Comparison of ENCODE assay signal across 8 cellular contexts in the genomic region with DNA sequence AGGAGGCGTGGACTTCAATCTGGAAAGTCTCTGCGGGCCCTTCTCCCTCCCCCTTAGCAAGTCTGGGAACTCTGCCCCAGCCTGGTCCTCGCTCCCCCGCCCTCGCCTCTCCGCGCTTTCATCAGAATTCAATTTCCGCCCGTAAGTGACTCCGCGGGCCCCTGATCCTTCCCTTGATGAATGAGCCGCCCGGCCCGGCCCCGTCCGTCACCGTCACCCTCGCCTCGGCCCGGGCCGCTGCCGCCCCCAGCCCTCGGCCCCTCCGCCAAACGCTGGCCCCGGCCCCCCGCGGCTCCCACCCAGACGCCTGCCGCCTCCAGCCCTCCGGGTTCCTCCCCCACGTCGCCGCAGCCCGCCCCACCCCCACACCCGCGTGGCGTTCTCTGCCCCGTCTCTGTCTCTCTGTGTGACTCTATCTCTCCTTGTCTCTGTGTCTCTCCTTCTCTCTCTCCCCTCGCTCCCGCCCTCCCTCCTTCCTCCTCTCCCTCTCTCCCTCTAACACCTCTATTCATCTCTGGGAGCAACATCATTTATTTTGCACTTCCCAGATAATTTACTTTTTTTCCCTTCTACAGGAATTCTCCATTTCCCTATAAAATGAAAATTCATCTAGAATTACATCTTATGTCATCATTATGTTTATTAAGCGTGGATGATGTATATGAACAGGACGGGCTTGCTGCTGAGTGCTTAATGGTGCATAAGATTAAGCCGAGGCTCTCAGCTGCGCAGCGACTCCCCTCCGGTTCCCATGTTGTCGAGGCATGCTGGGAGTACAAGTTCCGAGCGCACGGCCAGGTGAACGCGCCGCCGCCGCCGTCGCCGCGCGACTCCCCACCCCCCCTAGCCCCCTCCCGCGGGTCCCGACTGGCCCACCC.
DNase-seq lines count a peak whose midpoint lies in the region; ATAC-seq and TF ChIP-seq lines count a peak whose summit lies in the region.

No MANE protein-coding gene starts in this region.

- no peak for ATAC-seq in GM19397 (IDR thresholded peaks at IDR 0.05; ENCODE audit: unreplicated experiment)
- no peak for ATAC-seq in HG03439 (IDR thresholded peaks at IDR 0.05; ENCODE audit: unreplicated experiment)
- ATAC-seq in HG03135 (IDR thresholded peaks at IDR 0.05; ENCODE audit: unreplicated experiment), result no peak

- H3K4me2 ChIP-seq in Karpas-422 (ENCODE audit: low read depth, low read length, poor library complexity, severe bottlenecking), result no peak overlapping the region

- H3K9me3 ChIP-seq in mesodermal cell (ENCODE audit: control insufficient read depth, low read length) (no peaks in the 10 kb centered on the region), Karpas-422 (ENCODE audit: low read length) (no peaks in the 10 kb centered on the region)

- H3K9ac ChIP-seq in Karpas-422 (ENCODE audit: low read length), result no peak overlapping the region

- no peak for TF ChIP-seq EP300 in Ishikawa (IDR thresholded peaks at IDR 0.05; ENCODE audit: borderline replicate concordance)

- no peak overlapping the region for H2AFZ ChIP-seq in Karpas-422 (ENCODE audit: low read length)

- no peaks in the 10 kb centered on the region for H3K79me2 ChIP-seq in Karpas-422 (ENCODE audit: low read length)

- POLR2A ChIA-PET in BJ (lab: Charles Lee), result no interaction called here

- H3K4me1 ChIP-seq in mesodermal cell (ENCODE audit: control insufficient read depth, insufficient read depth, low read length, poor library complexity, severe bottlenecking), result peaks cover 11% of the 10 kb centered on the region
- H3K4me1 ChIP-seq in Karpas-422 (ENCODE audit: low read length), result no peaks in the 10 kb centered on the region

- TF ChIP-seq CTCF in BJ (IDR thresholded peaks at IDR 0.05; ENCODE audit: insufficient read depth, low read depth, low read length), result no peak

- no peaks in the 10 kb centered on the region for H4K20me1 ChIP-seq in Karpas-422 (ENCODE audit: insufficient read depth, low read depth, low read length)

- no peak for TF ChIP-seq RAD21 in Ishikawa (IDR thresholded peaks at IDR 0.05; ENCODE audit: low read depth)

- H3K27me3 ChIP-seq in BJ (ENCODE audit: control insufficient read depth, insufficient read depth, low read length) (peaks cover 52% of the 10 kb centered on the region), Karpas-422 (ENCODE audit: low read length) (no peaks in the 10 kb centered on the region)

- DNase-seq in BJ (ENCODE audit: low read depth), result no peak
- DNase-seq in activated T-helper 9 cell treated with anti-CD3 and anti-CD28 coated beads, Interleukin-2, amount 50 U/mL, for 16 hours (ENCODE audit: low read depth), result peak; percentile 8
- DNase-seq in Karpas-422, result no peak

- H3K36me3 ChIP-seq in BJ (ENCODE audit: control insufficient read depth, insufficient read depth, low read length) (no peaks in the 10 kb centered on the region), mesodermal cell (ENCODE audit: control insufficient read depth, insufficient read depth, low read length) (no peaks in the 10 kb centered on the region), Karpas-422 (ENCODE audit: insufficient read depth, low read length) (no peaks in the 10 kb centered on the region)

- 0 out of 2 replicates have a peak overlapping the region, but pooled peaks have one; percentile 11 for H3K4me3 ChIP-seq in BJ (ENCODE audit: low read depth, low read length)
- H3K4me3 ChIP-seq in mesodermal cell (ENCODE audit: extremely low read depth, insufficient read depth, low read length, poor library complexity, severe bottlenecking), result peak overlapping the region; percentile 36
- H3K4me3 ChIP-seq in Karpas-422 (ENCODE audit: low read length), result no peak overlapping the region

- CTCF ChIA-PET in BJ (lab: Yijun Ruan, JAX), result no interaction called here

- no peaks in the 10 kb centered on the region for H3K9me2 ChIP-seq in Karpas-422 (replicated peaks; ENCODE audit: insufficient read depth, low read length)

- H3K27ac ChIP-seq in mesodermal cell (ENCODE audit: low read depth, low read length, severe bottlenecking), result peak overlapping the region; percentile 69
- H3K27ac ChIP-seq in Karpas-422 (ENCODE audit: low read length), result no peak overlapping the region

- WGBS in mesodermal cell (ENCODE audit: insufficient coverage in 2 of 2), 2 experiments, result 1% methylated on average over 46 to 57 of the region's 64 CpGs

TF ChIP-seq in Ishikawa, 13 proteins besides CTCF, POLR2A, EP300 and RAD21:
- TF ChIP-seq CREB1 (IDR thresholded peaks at IDR 0.05; ENCODE audit: low read depth) (no peak), MAX (IDR thresholded peaks at IDR 0.05) (peak; percentile 52; the same call in 1 of the 2 replicates), YY1 (IDR thresholded peaks at IDR 0.05; ENCODE audit: low read depth) (no peak), TAF1 (IDR thresholded peaks at IDR 0.05; ENCODE audit: low read depth) (no peak), NFIC (IDR thresholded peaks at IDR 0.05) (peak; percentile 40; the same call in 1 of the 2 replicates), TCF12 (IDR thresholded peaks at IDR 0.05; ENCODE audit: low read depth) (0 out of 2 replicates have a peak, but pooled peaks have one; percentile 33), ZBTB7A (IDR thresholded peaks at IDR 0.05; ENCODE audit: low read depth) (no peak), FOXM1 (IDR thresholded peaks at IDR 0.05; ENCODE audit: borderline replicate concordance, low read depth) (no peak), EGR1 (IDR thresholded peaks at IDR 0.05) (no peak), REST (IDR thresholded peaks at IDR 0.05; ENCODE audit: low read depth) (no peak), TEAD4 (IDR thresholded peaks at IDR 0.05) (peak; percentile 49), CEBPB (IDR thresholded peaks at IDR 0.05) (no peak)
- TF ChIP-seq, protein P1, sequence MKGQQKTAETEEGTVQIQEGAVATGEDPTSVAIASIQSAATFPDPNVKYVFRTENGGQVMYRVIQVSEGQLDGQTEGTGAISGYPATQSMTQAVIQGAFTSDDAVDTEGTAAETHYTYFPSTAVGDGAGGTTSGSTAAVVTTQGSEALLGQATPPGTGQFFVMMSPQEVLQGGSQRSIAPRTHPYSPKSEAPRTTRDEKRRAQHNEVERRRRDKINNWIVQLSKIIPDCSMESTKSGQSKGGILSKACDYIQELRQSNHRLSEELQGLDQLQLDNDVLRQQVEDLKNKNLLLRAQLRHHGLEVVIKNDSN (IDR thresholded peaks at IDR 0.05), result no peak
